ENCODE assay signal across 8 cellular contexts in genomic region chr4:6574747-6575502, GRCh38. TPM values are rescaled to one million over a fixed set of nuclear protein-coding genes. Genes with fewer than 3 reads are reported as not detected.
DNase-seq lines count a peak whose midpoint lies in the region; ATAC-seq and TF ChIP-seq lines count a peak whose summit lies in the region.

TSS of gene MAN2B2 (plus strand) at chr4:6575189. CDS start at chr4:6575211, 22 bp downstream.

- ATAC-seq in HG02571 (IDR thresholded peaks at IDR 0.05; ENCODE audit: unreplicated experiment) (peak; percentile 90), left cardiac atrium (peak; percentile 99), upper lobe of right lung (peak; percentile 98)

- TF ChIP-seq POLR2A in adrenal gland (IDR thresholded peaks at IDR 0.05) (peak; percentile 44 to 54), prostate gland (IDR thresholded peaks at IDR 0.05) (peak; percentile 35)

- peak; percentile 80 for DNase-seq in GM12865 (ENCODE audit: low read depth)
- DNase-seq in NCI-H1092 (lab: John Stamatoyannopoulos, UW), result peak; percentile 68
- peak; percentile 81 to 92 (median 88) for DNase-seq in adrenal gland
- peak; percentile 92 for DNase-seq in left cardiac atrium
- DNase-seq in prostate gland (ENCODE audit: low spot score), result peak; percentile 84
- DNase-seq in upper lobe of right lung, result peak; percentile 95

- 0 to 1% (median 0%) methylated on average over 15 to 62 of the region's 62 CpGs for WGBS in adrenal gland, 4 donors
- WGBS in prostate gland, result 1% methylated on average over 62 of the region's 62 CpGs

- no peaks in the 10 kb centered on the region for H3K27me3 ChIP-seq in adrenal gland
- H3K27me3 ChIP-seq in prostate gland (replicated peaks; ENCODE audit: insufficient read depth), result no peaks in the 10 kb centered on the region
- H3K27me3 ChIP-seq in upper lobe of right lung, result no peaks in the 10 kb centered on the region

- intact Hi-C loops in T-helper 1 cell treated with Interleukin-12 subunit alpha and Interleukin-12 subunit beta and Interleukin-4 antibody, amounts not matched to agents 30 ng/mL and 1 ng/mL, for 36 hours (cut with micrococcal nuclease), result loop anchor here (1.0 to 10.0 kb wide), 7 partner anchors 29 to 528 kb away; partner anchors contain the start of genes GRPEL1, KIAA0232, MRFAP1 and MRFAP1L1
- intact Hi-C loops in adrenal gland (cut with DNase I), result no loop called here
- intact Hi-C loops in left cardiac atrium (cut with DNase I), result no loop called here
- intact Hi-C loops in prostate gland (cut with DNase I), result no loop called here
- intact Hi-C loops in upper lobe of right lung (cut with DNase I), result no loop called here

- peaks cover 6 to 20% of the 10 kb centered on the region in 2 donors for H3K4me1 ChIP-seq in adrenal gland (replicated peaks in 1 of 2)
- peaks cover 5% of the 10 kb centered on the region for H3K4me1 ChIP-seq in prostate gland (replicated peaks)
- peaks cover 12% of the 10 kb centered on the region for H3K4me1 ChIP-seq in upper lobe of right lung

- peak within 1 kb of the TSS; percentile 98 for H3K4me3 ChIP-seq in GM12865 (ENCODE audit: low read depth, low read length)
- H3K4me3 ChIP-seq in adrenal gland, result peak within 1 kb of the TSS; percentile 38 to 96 (median 64)
- peak within 1 kb of the TSS; percentile 67 to 91 for H3K4me3 ChIP-seq in prostate gland
- peak within 1 kb of the TSS; percentile 99 for H3K4me3 ChIP-seq in upper lobe of right lung

- H3K9me3 ChIP-seq in adrenal gland (replicated peaks in 1 of 3), result no peaks in the 10 kb centered on the region
- H3K9me3 ChIP-seq in prostate gland, result no peaks in the 10 kb centered on the region
- H3K9me3 ChIP-seq in upper lobe of right lung, result no peaks in the 10 kb centered on the region

- H3K36me3 ChIP-seq in adrenal gland (replicated peaks in 1 of 2) (no peaks in the 10 kb centered on the region), prostate gland (no peaks in the 10 kb centered on the region), upper lobe of right lung (peaks cover 11% of the 10 kb centered on the region)

- TF ChIP-seq CTCF in GM12865 (IDR thresholded peaks at IDR 0.05; ENCODE audit: insufficient read depth, low read depth, low read length, missing control alignments) (no peak), adrenal gland (IDR thresholded peaks at IDR 0.05) (peak in 3 of 6 experiments; percentile 12 to 27 (median 21)), prostate gland (IDR thresholded peaks at IDR 0.05) (peak in 1 of 4 experiments; percentile 27), upper lobe of right lung (IDR thresholded peaks at IDR 0.05) (peak; percentile 10)

- H3K27ac ChIP-seq in adrenal gland (peak within 1 kb of the TSS in 2 of 5 donors; percentile 42 to 61), prostate gland (peak within 1 kb of the TSS in 1 of 2 donors; percentile 63), upper lobe of right lung (peak within 1 kb of the TSS; percentile 85)

RNA-seq across cellular contexts. Expression of gene MAN2B2, which starts in this region (rescaled TPM):
- total RNA-seq in T-helper 1 cell treated with Interleukin-12 subunit alpha and Interleukin-12 subunit beta and Interleukin-4 antibody, amounts not matched to agents 30 ng/mL and 1 ng/mL, for 36 hours, result 33.5 and 35.1 TPM in 2 replicates
- total RNA-seq in adrenal gland (10 to 100 TPM; 24.9 to 50.6 (median 32.8) TPM), left cardiac atrium (10 to 100 TPM; 20.5 to 25.6 TPM), prostate gland (10 to 100 TPM; 52.7 to 69.5 TPM), upper lobe of right lung (39.6 TPM)
- polyA plus RNA-seq in adrenal gland, result 10 to 100 TPM in 2 of 3 donors, 1 to 10 TPM in 1; 9.3 to 15.7 (median 14.6) TPM
